In the genomic region with DNA sequence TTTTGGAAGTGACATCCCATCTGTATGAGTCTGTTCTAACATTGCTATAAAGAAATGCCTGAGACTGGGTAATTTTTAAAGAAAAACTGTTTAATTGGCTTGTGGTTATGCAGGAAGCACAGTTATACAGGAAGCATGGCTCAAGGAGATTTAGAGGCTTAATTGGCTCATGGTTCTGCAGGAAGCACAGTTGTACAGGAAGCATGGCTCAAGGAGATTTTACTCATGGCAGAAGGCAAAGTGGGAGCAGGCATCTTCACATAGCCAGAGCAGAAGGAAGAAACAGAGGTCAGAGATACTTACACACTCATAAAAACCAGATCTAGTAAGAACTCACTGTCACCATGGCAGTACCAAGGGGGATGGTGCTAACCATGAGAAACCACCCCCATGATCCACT, we compare ENCODE assay signal across 21 cellular contexts.
"Had no signal": no experiment of that assay in that cellular context is flagged by ENCODE, and none has a peak within 500 bp of the region (broad histone marks: within the 10 kb centered on the region; RNA-seq: fewer than 3 reads in every experiment).

No MANE protein-coding gene starts in this region.

- H3K4me1 Mint-ChIP-seq: activated CD4-positive, alpha-beta T cell treated with anti-CD3 and anti-CD28 coated beads, Interleukin-2, amount 10 ng/mL, durations not matched to agents 7 days and 5 days; activated naive CD4-positive, alpha-beta T cell treated with anti-CD3 and anti-CD28 coated beads, Interleukin-2, amount 50 U/mL, for 24 hours; stimulated activated naive CD8-positive, alpha-beta T cell treated with anti-CD3 and anti-CD28 coated beads, Interleukin-15, amount 100 ng/mL, for 72 hours had no signal

- H3K9me3 ChIP-seq: breast epithelium, esophagus muscularis mucosa, gastroesophageal sphincter, right atrium auricular region had no signal

- H3K27ac ChIP-seq: breast epithelium, esophagus muscularis mucosa, gastroesophageal sphincter, heart right ventricle, left ventricle myocardium inferior, right atrium auricular region, skin epidermis had no signal

- H3K4me1 ChIP-seq: breast epithelium, right atrium auricular region had no signal

- DNase-seq: activated CD4-positive, alpha-beta T cell treated with anti-CD3 and anti-CD28 coated beads, Interleukin-2, amount 10 ng/mL, durations not matched to agents 7 days and 5 days; activated CD4-positive, CD25-positive, alpha-beta regulatory T cell; activated CD8-positive, alpha-beta memory T cell treated with anti-CD3 and anti-CD28 coated beads for 24 hours; activated CD8-positive, alpha-beta memory T cell treated with anti-CD3 and anti-CD28 coated beads, Interleukin-2, amount 50 U/mL, for 48 hours; activated effector memory CD4-positive, alpha-beta T cell treated with Interleukin-2 at 50 U/mL for 16 hours; activated T-cell treated with anti-CD3 and anti-CD28 coated beads, Interleukin-2, amount 50 U/mL, for 48 hours; cortex of kidney; effector CD8-positive, alpha-beta T cell; heart right ventricle; left ventricle myocardium inferior; mammary epithelial cell; stimulated activated CD4-positive, alpha-beta T cell treated with anti-CD3 and anti-CD28 coated beads, Interleukin-4, amount 100 ng/mL, for 1 hour; stimulated activated naive CD8-positive, alpha-beta T cell treated with anti-CD3 and anti-CD28 coated beads, Interleukin-15, amount 100 ng/mL, for 72 hours had no signal

- H3K27me3 Mint-ChIP-seq: activated CD4-positive, alpha-beta T cell treated with anti-CD3 and anti-CD28 coated beads, Interleukin-2, amount 10 ng/mL, durations not matched to agents 7 days and 5 days; activated naive CD4-positive, alpha-beta T cell treated with anti-CD3 and anti-CD28 coated beads, Interleukin-2, amount 50 U/mL, for 24 hours; stimulated activated naive CD8-positive, alpha-beta T cell treated with anti-CD3 and anti-CD28 coated beads, Interleukin-15, amount 100 ng/mL, for 72 hours; type B pancreatic cell had no signal

- H3K4me3 ChIP-seq: breast epithelium, esophagus muscularis mucosa, gastroesophageal sphincter, heart right ventricle, left ventricle myocardium inferior, right atrium auricular region, skin epidermis had no signal

- H3K4me3 Mint-ChIP-seq: activated CD4-positive, alpha-beta T cell treated with anti-CD3 and anti-CD28 coated beads, Interleukin-2, amount 10 ng/mL, durations not matched to agents 7 days and 5 days; activated naive CD4-positive, alpha-beta T cell treated with anti-CD3 and anti-CD28 coated beads, Interleukin-2, amount 50 U/mL, for 24 hours; stimulated activated naive CD8-positive, alpha-beta T cell treated with anti-CD3 and anti-CD28 coated beads, Interleukin-15, amount 100 ng/mL, for 72 hours; type B pancreatic cell had no signal

- H3K27ac Mint-ChIP-seq: activated CD4-positive, alpha-beta T cell treated with anti-CD3 and anti-CD28 coated beads, Interleukin-2, amount 10 ng/mL, durations not matched to agents 7 days and 5 days; activated naive CD4-positive, alpha-beta T cell treated with anti-CD3 and anti-CD28 coated beads, Interleukin-2, amount 50 U/mL, for 24 hours; progenitor cell of endocrine pancreas; stimulated activated naive CD8-positive, alpha-beta T cell treated with anti-CD3 and anti-CD28 coated beads, Interleukin-15, amount 100 ng/mL, for 72 hours; type B pancreatic cell had no signal

- H3K36me3 ChIP-seq: breast epithelium, esophagus muscularis mucosa, heart right ventricle, left ventricle myocardium inferior, right atrium auricular region had no signal

- ATAC-seq: gastroesophageal sphincter; heart right ventricle; stimulated activated naive CD8-positive, alpha-beta T cell treated with anti-CD3 and anti-CD28 coated beads, Interleukin-15, amount 100 ng/mL, for 72 hours had no signal

- H3K27me3 ChIP-seq: breast epithelium, esophagus muscularis mucosa, gastroesophageal sphincter, heart right ventricle, right atrium auricular region had no signal

- H3K36me3 Mint-ChIP-seq: activated naive CD4-positive, alpha-beta T cell treated with anti-CD3 and anti-CD28 coated beads, Interleukin-2, amount 50 U/mL, for 24 hours; type B pancreatic cell had no signal

- H3K9me3 Mint-ChIP-seq: activated CD4-positive, alpha-beta T cell treated with anti-CD3 and anti-CD28 coated beads, Interleukin-2, amount 10 ng/mL, durations not matched to agents 7 days and 5 days had no signal
